ENCODE assay signal across 33 cellular contexts in genomic region chr19:39661565-39661964, GRCh38. TPM values are rescaled to one million over a fixed set of nuclear protein-coding genes. Genes with fewer than 3 reads are reported as not detected.
"Had no signal": no experiment of that assay in that cellular context is flagged by ENCODE, and none has a peak within 500 bp of the region (broad histone marks: within the 10 kb centered on the region; RNA-seq: fewer than 3 reads in every experiment).

No MANE protein-coding gene starts in this region.

- H3K4me3 Mint-ChIP-seq: dendritic cell treated with granulocyte-macrophage colony-stimulating factor and Interleukin-4, amounts not matched to agents 40 ng/mL and 50 ng/mL, for 4 days; endodermal cell; memory B cell; natural killer cell; stimulated activated naive B cell treated with anti-CD40 and anti-IgM and Interleukin-4, amounts not matched to agents 10 μg/mL and 1 μg/mL and 100 μg/mL, for 72 hours; stimulated activated naive CD8-positive, alpha-beta T cell treated with anti-CD3 and anti-CD28 coated beads, Interleukin-15, Interleukin-2, amounts not matched to agents 100 ng/mL and 50 ng/mL, for 24 hours had no signal

- H3K4me1 Mint-ChIP-seq: endodermal cell, memory B cell, natural killer cell had no signal

- ATAC-seq: esophagus mucosa; gastrocnemius medialis; left lobe of liver; natural killer cell; psoas muscle; right cardiac atrium; stimulated activated naive B cell treated with anti-CD40 and anti-IgM and Interleukin-4, amounts not matched to agents 10 μg/mL and 1 μg/mL and 100 μg/mL, for 72 hours; upper lobe of right lung had no signal

- H3K27ac Mint-ChIP-seq: dendritic cell treated with granulocyte-macrophage colony-stimulating factor and Interleukin-4, amounts not matched to agents 40 ng/mL and 50 ng/mL, for 4 days; endodermal cell; memory B cell; natural killer cell; stimulated activated naive B cell treated with anti-CD40 and anti-IgM and Interleukin-4, amounts not matched to agents 10 μg/mL and 1 μg/mL and 100 μg/mL, for 72 hours; stimulated activated naive CD8-positive, alpha-beta T cell treated with anti-CD3 and anti-CD28 coated beads, Interleukin-15, Interleukin-2, amounts not matched to agents 100 ng/mL and 50 ng/mL, for 24 hours had no signal

- H3K9me3 Mint-ChIP-seq: dendritic cell treated with granulocyte-macrophage colony-stimulating factor and Interleukin-4, amounts not matched to agents 40 ng/mL and 50 ng/mL, for 4 days; natural killer cell had no signal

- DNase-seq: effector CD8-positive, alpha-beta T cell; endodermal cell; foreskin fibroblast; gastrocnemius medialis; head of caudate nucleus; natural killer cell; occipital lobe; ovary; posterior cingulate gyrus; psoas muscle; right cardiac atrium; sigmoid colon; stimulated activated CD4-positive, alpha-beta T cell treated with anti-CD3 and anti-CD28 coated beads, Interleukin-2, amount 100 ng/mL, for 24 hours; stimulated activated CD4-positive, alpha-beta T cell treated with anti-CD3 and anti-CD28 coated beads, Interleukin-4, amount 100 ng/mL, for 4 hours; stimulated activated naive B cell treated with anti-CD40 and anti-IgM and Interleukin-4, amounts not matched to agents 10 μg/mL and 1 μg/mL and 100 μg/mL, for 72 hours; upper lobe of right lung; uterus had no signal

- H3K36me3 Mint-ChIP-seq: natural killer cell had no signal

- H3K36me3 ChIP-seq: gastrocnemius medialis, ovary, sigmoid colon, thoracic aorta, tibial nerve, upper lobe of right lung, uterus had no signal

- FAIRE-seq: keratinocyte had no signal

- H3K27me3 ChIP-seq: gastrocnemius medialis, ovary, sigmoid colon, tibial nerve, upper lobe of right lung, uterus had no signal

- H3K4me1 ChIP-seq: gastrocnemius medialis, psoas muscle, sigmoid colon, tibial nerve, upper lobe of right lung, uterus had no signal

- H3K9me3 ChIP-seq: gastrocnemius medialis, ovary, psoas muscle, sigmoid colon, thoracic aorta, tibial nerve, upper lobe of right lung, uterus had no signal

- H3K27ac ChIP-seq: epithelial cell of prostate, gastrocnemius medialis, ovary, psoas muscle, sigmoid colon, thoracic aorta, tibial nerve, upper lobe of right lung, uterus had no signal

- H3K4me3 ChIP-seq: gastrocnemius medialis, lung, ovary, psoas muscle, sigmoid colon, thoracic aorta, tibial nerve, upper lobe of right lung, uterus had no signal

RNA-seq across cellular contexts. Expression of gene LGALS16, which starts 5.9 kb away (rescaled TPM):
- total RNA-seq: endodermal cell, esophagus mucosa, gastrocnemius medialis, glomerular endothelial cell, left lobe of liver, liver, lung, mononuclear cell, natural killer cell, occipital lobe, ovary, psoas muscle, renal cortical epithelial cell, right cardiac atrium, sigmoid colon, skeletal muscle tissue, thoracic aorta, tibial nerve, upper lobe of right lung, uterus had no signal
- polyA plus RNA-seq: keratinocyte, liver, lung, neural cell, ovary, psoas muscle, right cardiac atrium, sigmoid colon had no signal

RNA-seq across cellular contexts. Expression of gene LGALS14, which starts 42.7 kb away (rescaled TPM):
- total RNA-seq: endodermal cell, esophagus mucosa, gastrocnemius medialis, glomerular endothelial cell, left lobe of liver, liver, lung, natural killer cell, occipital lobe, ovary, psoas muscle, renal cortical epithelial cell, right cardiac atrium, sigmoid colon, skeletal muscle tissue, thoracic aorta, tibial nerve, upper lobe of right lung, uterus had no signal
- polyA plus RNA-seq: keratinocyte, liver, lung, ovary, psoas muscle, right cardiac atrium, sigmoid colon had no signal

RNA-seq across cellular contexts. Expression of gene LGALS13, which starts 59.2 kb away (rescaled TPM):
- total RNA-seq: endodermal cell, esophagus mucosa, gastrocnemius medialis, glomerular endothelial cell, left lobe of liver, liver, lung, mononuclear cell, natural killer cell, occipital lobe, ovary, psoas muscle, renal cortical epithelial cell, right cardiac atrium, sigmoid colon, skeletal muscle tissue, thoracic aorta, tibial nerve, upper lobe of right lung, uterus had no signal
- polyA plus RNA-seq: keratinocyte, liver, lung, neural cell, ovary, psoas muscle, right cardiac atrium, sigmoid colon had no signal
